In genomic region chr21:38733973-38734546, GRCh38 we compare ENCODE assay signal across 8 cellular contexts.
DNase-seq lines count a peak whose midpoint lies in the region; ATAC-seq and TF ChIP-seq lines count a peak whose summit lies in the region.

No MANE protein-coding gene starts in this region.

- H3K4me3 ChIP-seq in neutrophil (ENCODE audit: low read depth in 1 of 2, low read length in 1 of 2) (peak overlapping the region; percentile 56 to 67), stomach (peak overlapping the region; percentile 22 to 36 (median 28))

- 2 to 4% (median 3%) methylated on average over 30 of the region's 30 CpGs for WGBS in stomach, 5 donors

- no peak for TF ChIP-seq EP300 in stomach (IDR thresholded peaks at IDR 0.05)

- H3K27me3 ChIP-seq in neutrophil, result no peaks in the 10 kb centered on the region
- peaks cover 0 to 11% (median 7%) of the 10 kb centered on the region in 3 donors for H3K27me3 ChIP-seq in stomach

- TF ChIP-seq POLR2A in stomach (IDR thresholded peaks at IDR 0.05), result no peak

- H3K4me3 Mint-ChIP-seq in activated naive CD4-positive, alpha-beta T cell treated with anti-CD3 and anti-CD28 coated beads, Interleukin-2, amount 10 ng/mL, durations not matched to agents 7 days and 5 days, result peak overlapping the region; percentile 70

- H3K4me1 Mint-ChIP-seq in activated naive CD4-positive, alpha-beta T cell treated with anti-CD3 and anti-CD28 coated beads, Interleukin-2, amount 10 ng/mL, durations not matched to agents 7 days and 5 days, result peaks cover 10% of the 10 kb centered on the region

- DNase-seq in Daoy (ENCODE audit: low read depth) (peak; percentile 82), M059J (ENCODE audit: low read depth) (peak; percentile 88), SK-N-DZ (ENCODE audit: low spot score) (peak; percentile 68), germinal center (ENCODE audit: low spot score) (peak; percentile 53), stomach (peak; percentile 89)
- DNase-seq in activated naive CD4-positive, alpha-beta T cell treated with anti-CD3 and anti-CD28 coated beads, Interleukin-2, amount 10 ng/mL, durations not matched to agents 7 days and 5 days, result peak; percentile 76

- H3K9me3 ChIP-seq in neutrophil (no peaks in the 10 kb centered on the region), stomach (no peaks in the 10 kb centered on the region)

- TF ChIP-seq CTCF in neutrophil (IDR thresholded peaks at IDR 0.05) (peak; percentile 94), stomach (IDR thresholded peaks at IDR 0.05) (peak in 6 of 7 experiments; percentile 62 to 95 (median 92))

- H3K27me3 Mint-ChIP-seq in activated naive CD4-positive, alpha-beta T cell treated with anti-CD3 and anti-CD28 coated beads, Interleukin-2, amount 10 ng/mL, durations not matched to agents 7 days and 5 days, result peaks cover 37% of the 10 kb centered on the region

- H3K27ac ChIP-seq in neutrophil, result no peak overlapping the region
- H3K27ac ChIP-seq in stomach, result peak overlapping the region; percentile 16 to 76 (median 74)

- H3K36me3 Mint-ChIP-seq in activated naive CD4-positive, alpha-beta T cell treated with anti-CD3 and anti-CD28 coated beads, Interleukin-2, amount 10 ng/mL, durations not matched to agents 7 days and 5 days, result no peaks in the 10 kb centered on the region

- CTCF ChIA-PET in activated naive CD4-positive, alpha-beta T cell treated with anti-CD3 and anti-CD28 coated beads, Interleukin-2, amount 10 ng/mL, durations not matched to agents 7 days and 5 days (lab: Charles Lee), result interaction anchor here (0.6 to 2.5 kb wide), 7 partner anchors 28 to 404 kb away, joined by 3 to 17 read pairs (median 4); no protein-coding TSS in a partner anchor

- ATAC-seq in GM18907 (IDR thresholded peaks at IDR 0.05; ENCODE audit: unreplicated experiment), result no peak

- intact Hi-C loops in stomach (cut with DNase I; ENCODE audit: low total_unique reads), result loop anchor here (5.0 kb wide), 1 partner anchor 398 kb away; no protein-coding TSS in a partner anchor

- H3K36me3 ChIP-seq in neutrophil (no peaks in the 10 kb centered on the region), stomach (no peaks in the 10 kb centered on the region)

- no peaks in the 10 kb centered on the region for H3K9me3 Mint-ChIP-seq in activated naive CD4-positive, alpha-beta T cell treated with anti-CD3 and anti-CD28 coated beads, Interleukin-2, amount 10 ng/mL, durations not matched to agents 7 days and 5 days

- H3K4me1 ChIP-seq in neutrophil (ENCODE audit: control insufficient read depth in 1 of 2, insufficient read depth in 1 of 2, low read depth in 1 of 2, low read length in 1 of 2) (peaks cover 10 to 12% of the 10 kb centered on the region in 2 experiments), stomach (peaks cover 0 to 12% (median 3%) of the 10 kb centered on the region in 4 donors)

- H3K27ac Mint-ChIP-seq in activated naive CD4-positive, alpha-beta T cell treated with anti-CD3 and anti-CD28 coated beads, Interleukin-2, amount 10 ng/mL, durations not matched to agents 7 days and 5 days, result no peak overlapping the region
